Comparison of ENCODE assay signal across 9 cellular contexts in genomic region chr12:123064885-123065619, GRCh38.
DNase-seq lines count a peak whose midpoint lies in the region; ATAC-seq and TF ChIP-seq lines count a peak whose summit lies in the region.
"Had no signal": no experiment of that assay in that cellular context is flagged by ENCODE, and none has a peak within 500 bp of the region (broad histone marks: within the 10 kb centered on the region; RNA-seq: fewer than 3 reads in every experiment).

No MANE protein-coding gene starts in this region.

- TF ChIP-seq CTCF in tibial artery (IDR thresholded peaks at IDR 0.05) (no peak), prostate gland (IDR thresholded peaks at IDR 0.05) (no peak)

- H3K4me1 Mint-ChIP-seq in activated CD4-positive, alpha-beta T cell treated with anti-CD3 and anti-CD28 coated beads for 36 hours, result peaks cover 38% of the 10 kb centered on the region
- peaks cover 50% of the 10 kb centered on the region for H3K4me1 Mint-ChIP-seq in activated CD8-positive, alpha-beta T cell treated with anti-CD3 and anti-CD28 coated beads, Interleukin-2, amount 10 ng/mL, durations not matched to agents 7 days and 5 days (ENCODE audit: low read depth)

- TF ChIP-seq POLR2A in prostate gland (IDR thresholded peaks at IDR 0.05), result no peak

- no peak overlapping the region for H3K4me3 Mint-ChIP-seq in activated CD4-positive, alpha-beta T cell treated with anti-CD3 and anti-CD28 coated beads for 36 hours
- no peak overlapping the region for H3K4me3 Mint-ChIP-seq in activated CD8-positive, alpha-beta T cell treated with anti-CD3 and anti-CD28 coated beads, Interleukin-2, amount 10 ng/mL, durations not matched to agents 7 days and 5 days

- WGBS in right cardiac atrium, result 61% methylated on average over 8 of the region's 8 CpGs
- WGBS in prostate gland, result 60% methylated on average over 8 of the region's 8 CpGs

- POLR2A ChIA-PET in activated CD4-positive, alpha-beta T cell treated with anti-CD3 and anti-CD28 coated beads for 36 hours (lab: Charles Lee), result no interaction called here
- POLR2A ChIA-PET in activated CD8-positive, alpha-beta T cell treated with anti-CD3 and anti-CD28 coated beads, Interleukin-2, amount 10 ng/mL, durations not matched to agents 7 days and 5 days (lab: Charles Lee), result interaction anchor here (0.9 to 2.9 kb wide), 4 partner anchors 11 to 168 kb away, joined by 3 to 15 read pairs (median 3); partner anchors contain the start of genes MPHOSPH9 and MTRFR

- peak overlapping the region; percentile 83 for H3K27ac Mint-ChIP-seq in activated CD4-positive, alpha-beta T cell treated with anti-CD3 and anti-CD28 coated beads for 36 hours
- H3K27ac Mint-ChIP-seq in activated CD8-positive, alpha-beta T cell treated with anti-CD3 and anti-CD28 coated beads, Interleukin-2, amount 10 ng/mL, durations not matched to agents 7 days and 5 days, result peak overlapping the region; percentile 87

- no peaks in the 10 kb centered on the region for H3K9me3 Mint-ChIP-seq in activated CD4-positive, alpha-beta T cell treated with anti-CD3 and anti-CD28 coated beads for 36 hours (ENCODE audit: low read depth)
- H3K9me3 Mint-ChIP-seq in activated CD8-positive, alpha-beta T cell treated with anti-CD3 and anti-CD28 coated beads, Interleukin-2, amount 10 ng/mL, durations not matched to agents 7 days and 5 days (ENCODE audit: insufficient read depth), result no peaks in the 10 kb centered on the region

- H3K9me3 ChIP-seq in right cardiac atrium (ENCODE audit: control insufficient read depth, low read length) (no peaks in the 10 kb centered on the region), tibial artery (no peaks in the 10 kb centered on the region), prostate gland (no peaks in the 10 kb centered on the region)
- H3K9me3 ChIP-seq: SK-N-SH had no signal

- H3K27me3 ChIP-seq in right cardiac atrium (ENCODE audit: control insufficient read depth, insufficient read depth) (no peaks in the 10 kb centered on the region), tibial artery (no peaks in the 10 kb centered on the region), prostate gland (replicated peaks; ENCODE audit: insufficient read depth) (no peaks in the 10 kb centered on the region)

- CTCF ChIA-PET in activated CD4-positive, alpha-beta T cell treated with anti-CD3 and anti-CD28 coated beads for 36 hours (lab: Charles Lee), result interaction anchor here (0.7 to 1.3 kb wide), 4 partner anchors 10 to 204 kb away, joined by 3 to 6 read pairs (median 4); no protein-coding TSS in a partner anchor
- CTCF ChIA-PET in activated CD8-positive, alpha-beta T cell treated with anti-CD3 and anti-CD28 coated beads, Interleukin-2, amount 10 ng/mL, durations not matched to agents 7 days and 5 days (lab: Charles Lee), result interaction anchor here (1.3 to 4.1 kb wide), 5 partner anchors 10 to 271 kb away, joined by 4 to 30 read pairs (median 6); no protein-coding TSS in a partner anchor

- intact Hi-C loops in activated CD4-positive, alpha-beta T cell treated with anti-CD3 and anti-CD28 coated beads for 36 hours (cut with DNase I, micrococcal nuclease), result no loop called here
- intact Hi-C loops in right cardiac atrium (cut with DNase I) (no loop called here), tibial artery (cut with DNase I; ENCODE audit: low total_unique reads) (loop anchor here (5.0 kb wide), 1 partner anchor 87 kb away; the partner anchor contains the start of gene PITPNM2), prostate gland (cut with DNase I) (no loop called here)

- H3K27me3 Mint-ChIP-seq in activated CD4-positive, alpha-beta T cell treated with anti-CD3 and anti-CD28 coated beads for 36 hours, result no peaks in the 10 kb centered on the region
- no peaks in the 10 kb centered on the region for H3K27me3 Mint-ChIP-seq in activated CD8-positive, alpha-beta T cell treated with anti-CD3 and anti-CD28 coated beads, Interleukin-2, amount 10 ng/mL, durations not matched to agents 7 days and 5 days (ENCODE audit: low read depth)

- H3K36me3 ChIP-seq in tibial artery (no peaks in the 10 kb centered on the region), prostate gland (no peaks in the 10 kb centered on the region)

- H3K27ac ChIP-seq in right cardiac atrium (ENCODE audit: low read length) (peak overlapping the region; percentile 69), tibial artery (peak overlapping the region; percentile 85 to 88), prostate gland (no peak overlapping the region)

- H3K36me3 Mint-ChIP-seq in activated CD4-positive, alpha-beta T cell treated with anti-CD3 and anti-CD28 coated beads for 36 hours (ENCODE audit: low read depth), result no peaks in the 10 kb centered on the region
- peaks cover 2% of the 10 kb centered on the region for H3K36me3 Mint-ChIP-seq in activated CD8-positive, alpha-beta T cell treated with anti-CD3 and anti-CD28 coated beads, Interleukin-2, amount 10 ng/mL, durations not matched to agents 7 days and 5 days (ENCODE audit: low read depth)

- H3K4me3 ChIP-seq in right cardiac atrium (ENCODE audit: low read length) (no peak overlapping the region), tibial artery (no peak overlapping the region), prostate gland (no peak overlapping the region)

- H3K4me1 ChIP-seq in right cardiac atrium (ENCODE audit: control insufficient read depth, insufficient read depth, low read length), result peaks cover 53% of the 10 kb centered on the region
- peaks cover 16 to 52% (median 45%) of the 10 kb centered on the region in 4 donors for H3K4me1 ChIP-seq in tibial artery
- H3K4me1 ChIP-seq in prostate gland (replicated peaks), result no peaks in the 10 kb centered on the region

- no peak for DNase-seq in activated CD4-positive, alpha-beta T cell treated with anti-CD3 and anti-CD28 coated beads for 36 hours
- DNase-seq in activated CD4-positive, alpha-beta T cell treated with anti-CD3 and anti-CD28 coated beads for 1 hour, result no peak
- no peak for DNase-seq in activated CD8-positive, alpha-beta T cell treated with anti-CD3 and anti-CD28 coated beads, Interleukin-2, amount 10 ng/mL, durations not matched to agents 7 days and 5 days
- DNase-seq in right cardiac atrium, result peak in 1 of 3 donors; percentile 46
- DNase-seq in tibial artery, result no peak
- DNase-seq in NCI-H1694 treated with DMSO at 0.1 percent for 48 hours (lab: John Stamatoyannopoulos, UW), result no peak
- no peak for DNase-seq in prostate gland (ENCODE audit: low spot score)
- DNase-seq: SK-N-SH had no signal

- no peak for ATAC-seq in activated CD4-positive, alpha-beta T cell treated with anti-CD3 and anti-CD28 coated beads for 36 hours
- no peak for ATAC-seq in activated CD8-positive, alpha-beta T cell treated with anti-CD3 and anti-CD28 coated beads, Interleukin-2, amount 10 ng/mL, durations not matched to agents 7 days and 5 days
- peak; percentile 4 to 6 for ATAC-seq in right cardiac atrium
- ATAC-seq in GM19328 (IDR thresholded peaks at IDR 0.05; ENCODE audit: unreplicated experiment), result no peak

Comparison
In these comparisons a context has a peak if more than half of its experiments do, and no peak if none do; other contexts are left out.
1. ATAC-seq: peak in right cardiac atrium (2 of 2); none in activated CD4-positive, alpha-beta T cell treated with anti-CD3 and anti-CD28 coated beads for 36 hours (single experiment), activated CD8-positive, alpha-beta T cell treated with anti-CD3 and anti-CD28 coated beads, Interleukin-2, amount 10 ng/mL, durations not matched to agents 7 days and 5 days (single experiment) and GM19328 (single experiment).
2. H3K27ac ChIP-seq: peak in right cardiac atrium (single experiment) and tibial artery (2 of 2); none in prostate gland (0 of 2).